1 cellular context compared by ENCODE assay signal in genomic region chr19:5354403-5354802, GRCh38.
TF ChIP-seq lines count a peak whose summit lies in the region.

No MANE protein-coding gene starts in this region.

TF ChIP-seq in HepG2, 621 proteins besides CTCF, POLR2A, EP300 and RAD21 (continued from another document):
- TF ChIP-seq ZNF280B (CRISPR knock-in tag; IDR thresholded peaks at IDR 0.05; ENCODE audit: borderline replicate concordance) = no peak
- no peak for TF ChIP-seq ZNF333 (CRISPR knock-in tag; IDR thresholded peaks at IDR 0.05; ENCODE audit: borderline replicate concordance)
- peak; percentile 97 for TF ChIP-seq ZMYM3 (CRISPR knock-in tag; IDR thresholded peaks at IDR 0.05)
- TF ChIP-seq PAF1 (CRISPR knock-in tag; IDR thresholded peaks at IDR 0.05) = no peak
- TF ChIP-seq KDM1A (CRISPR knock-in tag; IDR thresholded peaks at IDR 0.05) = peak; percentile 75; the same call in 1 of the 2 replicates
- TF ChIP-seq DDIT3 (CRISPR knock-in tag; IDR thresholded peaks at IDR 0.05) = no peak
- 0 out of 2 replicates have a peak, but pooled peaks have one; percentile 28 for TF ChIP-seq ZKSCAN1 (IDR thresholded peaks at IDR 0.05; ENCODE audit: low read length)
- no peak for TF ChIP-seq ZBTB37 (CRISPR knock-in tag; IDR thresholded peaks at IDR 0.05)
- 0 out of 2 replicates have a peak, but pooled peaks have one; percentile 20 for TF ChIP-seq ZNF274 (CRISPR knock-in tag; IDR thresholded peaks at IDR 0.05)
- no peak for TF ChIP-seq U2AF1 (optimal IDR thresholded peaks at IDR 0.05; ENCODE audit: low read depth, low read length)
- no peak for TF ChIP-seq YEATS2 (CRISPR knock-in tag; IDR thresholded peaks at IDR 0.05; ENCODE audit: borderline replicate concordance)
- TF ChIP-seq HOXA5 (CRISPR knock-in tag; IDR thresholded peaks at IDR 0.05) = no peak
- TF ChIP-seq ZMYM2 (CRISPR knock-in tag; IDR thresholded peaks at IDR 0.05) = peak; percentile 70; the same call in 1 of the 2 replicates
- TF ChIP-seq LCORL (IDR thresholded peaks at IDR 0.05) = no peak
- TF ChIP-seq LCORL (CRISPR knock-in tag; IDR thresholded peaks at IDR 0.05) = no peak
- TF ChIP-seq ZNF30 (CRISPR knock-in tag; IDR thresholded peaks at IDR 0.05) = no peak
- TF ChIP-seq CHD4 (IDR thresholded peaks at IDR 0.05; ENCODE audit: borderline replicate concordance, low read length) = peak; percentile 69; the same call in 1 of the 2 replicates
- no peak for TF ChIP-seq SUZ12 (IDR thresholded peaks at IDR 0.05; ENCODE audit: low read depth, low read length)
- TF ChIP-seq ZNF3 (CRISPR knock-in tag; IDR thresholded peaks at IDR 0.05) = 0 out of 2 replicates have a peak, but pooled peaks have one; percentile 21
- TF ChIP-seq, protein P1, sequence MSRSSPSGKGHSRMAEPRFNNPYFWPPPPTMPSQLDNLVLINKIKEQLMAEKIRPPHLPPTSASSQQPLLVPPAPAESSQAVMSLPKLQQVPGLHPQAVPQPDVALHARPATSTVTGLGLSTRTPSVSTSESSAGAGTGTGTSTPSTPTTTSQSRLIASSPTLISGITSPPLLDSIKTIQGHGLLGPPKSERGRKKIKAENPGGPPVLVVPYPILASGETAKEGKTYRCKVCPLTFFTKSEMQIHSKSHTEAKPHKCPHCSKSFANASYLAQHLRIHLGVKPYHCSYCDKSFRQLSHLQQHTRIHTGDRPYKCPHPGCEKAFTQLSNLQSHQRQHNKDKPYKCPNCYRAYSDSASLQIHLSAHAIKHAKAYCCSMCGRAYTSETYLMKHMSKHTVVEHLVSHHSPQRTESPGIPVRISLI (CRISPR knock-in tag; IDR thresholded peaks at IDR 0.05; ENCODE audit: borderline replicate concordance) = 0 out of 2 replicates have a peak, but pooled peaks have one; percentile 20
- no peak for TF ChIP-seq ZNF616 (CRISPR knock-in tag; IDR thresholded peaks at IDR 0.05; ENCODE audit: low read depth)
- TF ChIP-seq ZBTB46 (CRISPR knock-in tag; IDR thresholded peaks at IDR 0.05; ENCODE audit: borderline replicate concordance) = no peak
- peak; percentile 40 for TF ChIP-seq STAG1 (CRISPR knock-in tag; IDR thresholded peaks at IDR 0.05)
- TF ChIP-seq, protein P2, sequence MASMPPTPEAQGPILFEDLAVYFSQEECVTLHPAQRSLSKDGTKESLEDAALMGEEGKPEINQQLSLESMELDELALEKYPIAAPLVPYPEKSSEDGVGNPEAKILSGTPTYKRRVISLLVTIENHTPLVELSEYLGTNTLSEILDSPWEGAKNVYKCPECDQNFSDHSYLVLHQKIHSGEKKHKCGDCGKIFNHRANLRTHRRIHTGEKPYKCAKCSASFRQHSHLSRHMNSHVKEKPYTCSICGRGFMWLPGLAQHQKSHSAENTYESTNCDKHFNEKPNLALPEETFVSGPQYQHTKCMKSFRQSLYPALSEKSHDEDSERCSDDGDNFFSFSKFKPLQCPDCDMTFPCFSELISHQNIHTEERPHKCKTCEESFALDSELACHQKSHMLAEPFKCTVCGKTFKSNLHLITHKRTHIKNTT (CRISPR knock-in tag; IDR thresholded peaks at IDR 0.05) = no peak
- TF ChIP-seq SMC3 (IDR thresholded peaks at IDR 0.05; ENCODE audit: low read length) = peak; percentile 15; the same call in 1 of the 2 replicates
- TF ChIP-seq ADNP (CRISPR knock-in tag; IDR thresholded peaks at IDR 0.05) = peak; percentile 51; the same call in 1 of the 2 replicates
- TF ChIP-seq, protein P3, sequence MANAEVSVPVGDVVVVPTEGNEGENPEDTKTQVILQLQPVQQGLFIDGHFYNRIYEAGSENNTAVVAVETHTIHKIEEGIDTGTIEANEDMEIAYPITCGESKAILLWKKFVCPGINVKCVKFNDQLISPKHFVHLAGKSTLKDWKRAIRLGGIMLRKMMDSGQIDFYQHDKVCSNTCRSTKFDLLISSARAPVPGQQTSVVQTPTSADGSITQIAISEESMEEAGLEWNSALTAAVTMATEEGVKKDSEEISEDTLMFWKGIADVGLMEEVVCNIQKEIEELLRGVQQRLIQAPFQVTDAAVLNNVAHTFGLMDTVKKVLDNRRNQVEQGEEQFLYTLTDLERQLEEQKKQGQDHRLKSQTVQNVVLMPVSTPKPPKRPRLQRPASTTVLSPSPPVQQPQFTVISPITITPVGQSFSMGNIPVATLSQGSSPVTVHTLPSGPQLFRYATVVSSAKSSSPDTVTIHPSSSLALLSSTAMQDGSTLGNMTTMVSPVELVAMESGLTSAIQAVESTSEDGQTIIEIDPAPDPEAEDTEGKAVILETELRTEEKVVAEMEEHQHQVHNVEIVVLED (CRISPR knock-in tag; IDR thresholded peaks at IDR 0.05; ENCODE audit: borderline replicate concordance) = no peak
- peak; percentile 86 for TF ChIP-seq ZFP36 (IDR thresholded peaks at IDR 0.05; ENCODE audit: borderline replicate concordance, low read depth, low read length, partially characterized antibody)
- TF ChIP-seq ARID5B (CRISPR knock-in tag; IDR thresholded peaks at IDR 0.05) = no peak
- 0 out of 2 replicates have a peak, but pooled peaks have one; percentile 33 for TF ChIP-seq MAZ (IDR thresholded peaks at IDR 0.05; ENCODE audit: borderline replicate concordance, low read depth, low read length)
- TF ChIP-seq MAZ (CRISPR knock-in tag; IDR thresholded peaks at IDR 0.05; ENCODE audit: low read depth) = no peak
TF ChIP-seq in HepG2: peak in this region for 13.
